Comparison of ENCODE assay signal across 24 cellular contexts in the genomic region with DNA sequence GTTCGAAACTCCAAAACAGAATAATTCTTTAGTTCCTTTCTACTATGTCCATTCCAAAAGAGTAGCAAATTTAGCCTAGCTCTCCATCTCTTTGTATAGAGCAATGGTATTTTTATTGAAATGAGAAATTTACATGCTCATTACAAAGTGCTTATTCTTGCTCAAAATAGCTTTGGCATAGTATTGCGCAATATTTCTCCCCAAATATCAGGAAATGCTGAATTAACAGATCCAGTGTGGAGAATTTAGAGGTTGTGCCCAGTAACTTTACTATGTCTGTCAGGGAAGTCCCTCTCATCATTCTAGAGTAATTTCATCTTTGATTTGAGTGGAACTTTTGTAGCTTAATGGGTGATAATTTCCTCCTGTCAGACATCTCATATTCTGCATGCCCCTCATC.
"Had no signal": no experiment of that assay in that cellular context is flagged by ENCODE, and none has a peak within 500 bp of the region (broad histone marks: within the 10 kb centered on the region; RNA-seq: fewer than 3 reads in every experiment).

No MANE protein-coding gene starts in this region.

- ATAC-seq: T-cell had no signal

- H3K4me3 ChIP-seq: SJSA1 had no signal

- H3K4me3 Mint-ChIP-seq: T-cell had no signal

- FAIRE-seq: HTR-8/SVneo, RCC 7860 had no signal

- H3K4me1 ChIP-seq: SJSA1 had no signal

- H3K4me2 ChIP-seq: SK-N-SH had no signal

- H3K27ac Mint-ChIP-seq: T-cell had no signal

- H3K27me3 ChIP-seq: SJSA1 had no signal

- H3K27ac ChIP-seq: HL-60, SJSA1 had no signal

- H3K9me3 ChIP-seq: SJSA1, SK-N-SH had no signal

- H3K36me3 Mint-ChIP-seq: T-cell had no signal

- H3K9ac ChIP-seq: SK-N-SH had no signal

- H3K9me2 ChIP-seq: SK-N-SH had no signal

- H3K4me1 Mint-ChIP-seq: T-cell had no signal

- DNase-seq: KBM-7, MV-4-11, NCI-H1048, NCI-H1105, NCI-H1417, NCI-H146, NCI-H1694 treated with DMSO at 0.1 percent for 48 hours, NCI-H1930, NCI-H2081, NCI-H2107, NCI-H2227 treated with DMSO at 0.1 percent for 48 hours, NCI-H524, NCI-H526 treated with DMSO at 0.1 percent for 48 hours, NCI-H748 treated with DMSO at 0.1 percent for 48 hours, Right ventricle myocardium superior, RPMI8226, SIG-M5, SK-N-SH, SW 1271, T-cell had no signal

- H3K27me3 Mint-ChIP-seq: T-cell had no signal

- H3K36me3 ChIP-seq: SJSA1 had no signal
